In the genomic region with DNA sequence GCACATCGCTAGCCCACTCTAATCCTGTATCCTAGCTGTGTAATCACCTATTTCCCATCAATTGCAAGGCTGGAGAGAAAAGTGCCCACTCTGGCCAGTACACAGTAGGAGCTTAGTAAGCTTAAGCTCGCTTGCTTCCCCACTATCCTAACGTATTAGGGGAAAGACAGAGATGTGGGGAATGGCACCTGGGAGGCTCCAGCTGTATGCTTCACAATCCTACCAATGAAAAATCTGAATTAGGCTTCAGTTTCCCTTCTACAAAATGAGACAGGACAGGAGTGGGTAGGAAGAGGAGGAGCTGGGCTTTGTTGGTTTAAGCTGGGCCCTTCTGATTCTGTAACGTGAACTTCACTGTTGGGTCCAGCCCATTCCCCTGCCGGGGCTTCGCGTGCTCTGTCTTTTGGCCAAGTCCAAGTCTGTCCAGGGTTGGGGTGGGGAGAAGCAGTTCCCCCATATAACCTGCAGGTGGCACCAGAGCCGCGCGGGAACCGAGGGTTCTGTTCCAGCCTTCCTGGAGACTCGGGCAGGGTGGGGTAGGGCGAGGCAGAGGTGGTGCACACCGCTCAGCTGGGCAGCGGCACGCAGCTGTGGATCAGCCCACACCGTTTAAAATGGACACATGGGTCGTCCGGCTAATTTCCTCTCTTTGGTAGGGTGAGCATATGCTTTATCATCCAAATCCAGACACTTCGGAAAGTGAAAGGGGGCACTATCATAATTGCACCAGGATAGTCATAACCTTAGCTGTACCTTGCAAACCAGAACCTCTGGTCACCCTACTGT, we compare ENCODE assay signal across 8 cellular contexts.
DNase-seq lines count a peak whose midpoint lies in the region; ATAC-seq and TF ChIP-seq lines count a peak whose summit lies in the region.

No MANE protein-coding gene starts in this region.

- no peak overlapping the region for H3K4me3 Mint-ChIP-seq in activated T-helper 2 cell treated with anti-CD3 and anti-CD28 coated beads, Interferon-gamma antibody, Interleukin-2, Interleukin-4, amounts not matched to agents 10 μg/mL and 5 μg/mL and 100 μg/mL, durations not matched to agents 14 hours and 24 hours and 36 hours (ENCODE audit: low read depth)

- H3K4me1 ChIP-seq in subcutaneous abdominal adipose tissue (ENCODE audit: control insufficient read depth in 5 of 5, insufficient read depth in 5 of 5, low read length in 5 of 5), result peaks cover 0 to 10% (median 6%) of the 10 kb centered on the region in 5 donors

- peaks cover 42% of the 10 kb centered on the region for H3K27me3 Mint-ChIP-seq in activated T-helper 2 cell treated with anti-CD3 and anti-CD28 coated beads, Interferon-gamma antibody, Interleukin-2, Interleukin-4, amounts not matched to agents 10 μg/mL and 5 μg/mL and 100 μg/mL, durations not matched to agents 14 hours and 24 hours and 36 hours (ENCODE audit: low read depth)

- no peaks in the 10 kb centered on the region for H3K9me3 Mint-ChIP-seq in activated T-helper 2 cell treated with anti-CD3 and anti-CD28 coated beads, Interferon-gamma antibody, Interleukin-2, Interleukin-4, amounts not matched to agents 10 μg/mL and 5 μg/mL and 100 μg/mL, durations not matched to agents 14 hours and 24 hours and 36 hours

- intact Hi-C loops in activated T-helper 2 cell treated with anti-CD3 and anti-CD28 coated beads, Interferon-gamma antibody, Interleukin-2, Interleukin-4, amounts not matched to agents 10 μg/mL and 5 μg/mL and 100 μg/mL, durations not matched to agents 14 hours and 24 hours and 36 hours (cut with micrococcal nuclease), result loop anchor here (1.0 to 5.0 kb wide), 2 partner anchors 149 to 283 kb away; no protein-coding TSS in a partner anchor

- H3K4me1 Mint-ChIP-seq in activated T-helper 2 cell treated with anti-CD3 and anti-CD28 coated beads, Interferon-gamma antibody, Interleukin-2, Interleukin-4, amounts not matched to agents 10 μg/mL and 5 μg/mL and 100 μg/mL, durations not matched to agents 14 hours and 24 hours and 36 hours (ENCODE audit: low read depth), result peaks cover 18% of the 10 kb centered on the region

- H3K9ac ChIP-seq in subcutaneous abdominal adipose tissue (ENCODE audit: low read length in 5 of 5), result no peak overlapping the region

- DNase-seq in AG20443 (ENCODE audit: low spot score), result peak; percentile 91
- DNase-seq in HuH-7 (ENCODE audit: low spot score), result peak; percentile 95
- peak; percentile 62 for DNase-seq in RKO (ENCODE audit: low spot score)
- peak; percentile 67 for DNase-seq in activated T-helper 2 cell treated with anti-CD3 and anti-CD28 coated beads, Interferon-gamma antibody, Interleukin-2, Interleukin-4, amounts not matched to agents 10 μg/mL and 5 μg/mL and 100 μg/mL, durations not matched to agents 14 hours and 24 hours and 36 hours (ENCODE audit: low spot score)
- peak; percentile 36 to 83 for DNase-seq in foreskin fibroblast
- DNase-seq in omental fat pad (ENCODE audit: low spot score), result peak; percentile 44

- no peak overlapping the region for H3K27ac Mint-ChIP-seq in activated T-helper 2 cell treated with anti-CD3 and anti-CD28 coated beads, Interferon-gamma antibody, Interleukin-2, Interleukin-4, amounts not matched to agents 10 μg/mL and 5 μg/mL and 100 μg/mL, durations not matched to agents 14 hours and 24 hours and 36 hours

- TF ChIP-seq CTCF in foreskin fibroblast (IDR thresholded peaks at IDR 0.05; ENCODE audit: low read depth, low read length) (peak; percentile 89), omental fat pad (IDR thresholded peaks at IDR 0.05) (peak in 2 of 3 donors; percentile 76 to 86)

- ATAC-seq in GM19035 (IDR thresholded peaks at IDR 0.05; ENCODE audit: unreplicated experiment), result peak; percentile 89
- ATAC-seq in omental fat pad (ENCODE audit: low FRiP score), result peak; percentile 99

- H3K27ac ChIP-seq in subcutaneous abdominal adipose tissue (ENCODE audit: low read depth, low read length), result no peak overlapping the region

- no peaks in the 10 kb centered on the region for H3K36me3 Mint-ChIP-seq in activated T-helper 2 cell treated with anti-CD3 and anti-CD28 coated beads, Interferon-gamma antibody, Interleukin-2, Interleukin-4, amounts not matched to agents 10 μg/mL and 5 μg/mL and 100 μg/mL, durations not matched to agents 14 hours and 24 hours and 36 hours (ENCODE audit: low read depth)

- H3K27me3 ChIP-seq in subcutaneous abdominal adipose tissue (ENCODE audit: control insufficient read depth in 5 of 5, insufficient read depth in 4 of 5, low read length in 5 of 5), result no peaks in the 10 kb centered on the region

- no peaks in the 10 kb centered on the region for H3K9me3 ChIP-seq in subcutaneous abdominal adipose tissue (ENCODE audit: control insufficient read depth in 5 of 5, low read length in 5 of 5)

- peak overlapping the region; percentile 36 to 39 for H3K4me3 ChIP-seq in foreskin fibroblast (ENCODE audit: low read depth in 1 of 2, low read length in 2 of 2)
- peak overlapping the region in 4 of 5 donors; percentile 30 to 56 (median 52) for H3K4me3 ChIP-seq in subcutaneous abdominal adipose tissue (ENCODE audit: low read depth in 1 of 5, low read length in 5 of 5)

- H3K36me3 ChIP-seq in subcutaneous abdominal adipose tissue (ENCODE audit: control insufficient read depth in 5 of 5, insufficient read depth in 5 of 5, low read length in 5 of 5), result no peaks in the 10 kb centered on the region

Comparison
In these comparisons a context has a peak if more than half of its experiments do, and no peak if none do; other contexts are left out.
1. DNase-seq: peak in every context shown above with its lines; median percentile 95 in HuH-7; 91 in AG20443; 67 in activated T-helper 2 cell treated with anti-CD3 and anti-CD28 coated beads, Interferon-gamma antibody, Interleukin-2, Interleukin-4, amounts not matched to agents 10 μg/mL and 5 μg/mL and 100 μg/mL, durations not matched to agents 14 hours and 24 hours and 36 hours; 62 in RKO; 60 in foreskin fibroblast; 44 in omental fat pad.